In genomic region chr2:227389661-227390060, GRCh38 we compare ENCODE assay signal across 2 cellular contexts.
TF ChIP-seq lines count a peak whose summit lies in the region.

No MANE protein-coding gene starts in this region.

TF ChIP-seq in endothelial cell of umbilical vein, 7 proteins besides CTCF, POLR2A, EP300 and RAD21:
- TF ChIP-seq, protein P1, sequence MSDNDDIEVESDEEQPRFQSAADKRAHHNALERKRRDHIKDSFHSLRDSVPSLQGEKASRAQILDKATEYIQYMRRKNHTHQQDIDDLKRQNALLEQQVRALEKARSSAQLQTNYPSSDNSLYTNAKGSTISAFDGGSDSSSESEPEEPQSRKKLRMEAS (IDR thresholded peaks at IDR 0.05; ENCODE audit: insufficient read depth, insufficient read length): no peak
- TF ChIP-seq MYC (IDR thresholded peaks at IDR 0.05; ENCODE audit: low read depth, low read length) (no peak), GATA2 (IDR thresholded peaks at IDR 0.05; ENCODE audit: insufficient read depth, insufficient read length, low read depth, low read length) (no peak), FOS (IDR thresholded peaks at IDR 0.05; ENCODE audit: borderline replicate concordance, insufficient read depth, low read length) (no peak), JUN (IDR thresholded peaks at IDR 0.05; ENCODE audit: borderline replicate concordance, insufficient read depth, insufficient read length, low read depth) (no peak), POLR2AphosphoS5 (IDR thresholded peaks at IDR 0.05; ENCODE audit: insufficient read depth, low read depth, low read length) (no peak), EZH2 (IDR thresholded peaks at IDR 0.05; ENCODE audit: borderline replicate concordance, low read depth, low read length, severe bottlenecking) (no peak)

TF ChIP-seq in SK-N-SH, 30 proteins besides CTCF, POLR2A, EP300 and RAD21:
- TF ChIP-seq TAF1 (IDR thresholded peaks at IDR 0.05; ENCODE audit: borderline replicate concordance, low read depth, low read length) (no peak), USF1 (IDR thresholded peaks at IDR 0.05; ENCODE audit: borderline replicate concordance, low read depth) (no peak), GATA2 (CRISPR knock-in tag; IDR thresholded peaks at IDR 0.05) (no peak), TEAD4 (IDR thresholded peaks at IDR 0.05; ENCODE audit: borderline replicate concordance, insufficient read depth) (no peak), EZH2phosphoT487 (IDR thresholded peaks at IDR 0.05; ENCODE audit: borderline replicate concordance, low read depth) (no peak)
